6 cellular contexts compared by ENCODE assay signal in genomic region chr19:10289167-10289835, GRCh38. TPM values are rescaled to one million over a fixed set of nuclear protein-coding genes. Genes with fewer than 3 reads are reported as not detected.
A peak's percentile ranks its signal among the peaks of the same experiment; 100 is the strongest.
DNase-seq lines count a peak whose midpoint lies in the region; ATAC-seq, FAIRE-seq and TF ChIP-seq lines count a peak whose summit lies in the region.

No MANE protein-coding gene starts in this region.

- in situ Hi-C loops in HepG2 (cut with HindIII; ENCODE audit: extremely low pct_ligation_motif_present, low pct_unique_long_range_greater_than_20kb): no loop called here

- no peak for TF ChIP-seq CTCF in HepG2 (CRISPR knock-in tag; IDR thresholded peaks at IDR 0.05)
- no peak for TF ChIP-seq CTCF in right lobe of liver (IDR thresholded peaks at IDR 0.05)

- peak overlapping the region; percentile 34 for H3K27ac Mint-ChIP-seq in T-helper 17 cell

- CTCF ChIA-PET in HepG2 (lab: Yijun Ruan, JAX; ENCODE audit: low intra/inter-chr PET ratio, low total read pairs): no interaction called here

- H3K27ac ChIP-seq in HepG2 (ENCODE audit: extremely low read length, insufficient read depth, low read length) (no peak overlapping the region), right lobe of liver (no peak overlapping the region), duodenal mucosa (ENCODE audit: low read depth, low read length) (no peak overlapping the region)

- POLR2A ChIA-PET in HepG2 (lab: Yijun Ruan, JAX): interaction anchor here (0.9 to 7.3 kb wide), 11 partner anchors 10 to 183 kb away, joined by 3 to 149 read pairs (median 5); partner anchors contain the start of genes ICAM1, PPAN, RAVER1 and TYK2

- 0% methylated on average over 6 of the region's 50 CpGs for WGBS in HepG2 (ENCODE audit: low lambda C conversion rate)
- under 1% methylated on average over 26 of the region's 50 CpGs for WGBS in right lobe of liver (ENCODE audit: insufficient coverage, low coverage, low lambda C conversion rate, missing lambda C conversion rate)

- DNase-seq in HepG2 (ENCODE audit: low spot score) (peak; percentile 53), right lobe of liver (no peak), T-helper 17 cell (peak in 1 of 3 donors; percentile 49), retina (peak; percentile 62)

- no peak for FAIRE-seq in HepG2 (lab: Jason Lieb, UNC)

- H3K36me3 Mint-ChIP-seq in T-helper 17 cell (ENCODE audit: low read depth): peaks cover 10% of the 10 kb centered on the region

- peaks cover 8 to 12% of the 10 kb centered on the region in 2 experiments for H3K36me3 ChIP-seq in HepG2 (replicated peaks in 1 of 2; ENCODE audit: control insufficient read depth in 1 of 2, insufficient read depth in 2 of 2, low read length in 2 of 2)
- peaks cover 6 to 18% (median 11%) of the 10 kb centered on the region in 4 donors for H3K36me3 ChIP-seq in right lobe of liver
- H3K36me3 ChIP-seq in duodenal mucosa (ENCODE audit: control insufficient read depth in 1 of 2, insufficient read depth in 2 of 2, low read length in 2 of 2): peaks cover 0 to 18% of the 10 kb centered on the region in 2 donors

- no peaks in the 10 kb centered on the region for H3K79me2 ChIP-seq in HepG2 (ENCODE audit: insufficient read depth, low read length)

- H3K4me2 ChIP-seq in HepG2 (ENCODE audit: low read depth, low read length): peak overlapping the region; percentile 97

- ATAC-seq in HepG2 (peak; percentile 6), right lobe of liver (no peak), T-helper 17 cell (peak; percentile 69), HG03457 (IDR thresholded peaks at IDR 0.05; ENCODE audit: unreplicated experiment) (no peak)

- peaks cover 70% of the 10 kb centered on the region for H3K4me1 ChIP-seq in HepG2 (ENCODE audit: insufficient read depth, low read length)
- peaks cover 0 to 59% (median 6%) of the 10 kb centered on the region in 4 donors for H3K4me1 ChIP-seq in right lobe of liver
- H3K4me1 ChIP-seq in duodenal mucosa (ENCODE audit: control insufficient read depth in 1 of 2, insufficient read depth in 2 of 2, low read length in 2 of 2): peaks cover 28 to 74% of the 10 kb centered on the region in 2 donors

- no peak overlapping the region for H2AFZ ChIP-seq in HepG2 (ENCODE audit: low read length)

- no TSS peak for BruUV-seq in HepG2 (replicated peaks; lab: Mats Ljungman, UMichigan)

- 0 out of 4 replicates have a peak, but pooled peaks of 1 of the 2 experiments have one; percentile 8 for TF ChIP-seq POLR2A in HepG2 (IDR thresholded peaks at IDR 0.05; ENCODE audit: insufficient read depth in 1 of 2, low read depth in 2 of 2, low read length in 2 of 2)
- TF ChIP-seq POLR2A in right lobe of liver (IDR thresholded peaks at IDR 0.05): no peak

- peaks cover 62% of the 10 kb centered on the region for H3K27me3 Mint-ChIP-seq in T-helper 17 cell

- H3K4me3 Mint-ChIP-seq in T-helper 17 cell: peak overlapping the region; percentile 90

- 0 out of 2 replicates have a peak, but pooled peaks cover 6% of the 10 kb centered on the region for H4K20me1 ChIP-seq in HepG2 (ENCODE audit: insufficient read depth, low read length)

- peaks cover 56% of the 10 kb centered on the region for H3K4me1 Mint-ChIP-seq in T-helper 17 cell

- H3K9ac ChIP-seq in HepG2 (ENCODE audit: insufficient read depth, low read depth, low read length) (peak overlapping the region; percentile 34; the same call in 1 of the 2 replicates), duodenal mucosa (ENCODE audit: low read depth in 1 of 2, low read length in 2 of 2) (peak overlapping the region in 1 of 2 donors; percentile 18)

- H3K27me3 ChIP-seq in HepG2 (ENCODE audit: control insufficient read depth in 1 of 2, insufficient read depth in 2 of 2, low read length in 2 of 2): peaks cover 0 to 20% of the 10 kb centered on the region in 2 experiments; a peak in 3 of 5 replicates
- H3K27me3 ChIP-seq in right lobe of liver: peaks cover 10 to 23% of the 10 kb centered on the region in 2 donors
- H3K27me3 ChIP-seq in duodenal mucosa (ENCODE audit: control insufficient read depth in 1 of 2, insufficient read depth in 2 of 2, low read length in 2 of 2): peaks cover 62 to 68% of the 10 kb centered on the region in 2 donors

- TF ChIP-seq RAD21 in HepG2 (CRISPR knock-in tag; IDR thresholded peaks at IDR 0.05): no peak

- H3K9me3 ChIP-seq in HepG2 (ENCODE audit: low read length) (no peaks in the 10 kb centered on the region), right lobe of liver (no peaks in the 10 kb centered on the region), T-helper 17 cell (ENCODE audit: control insufficient read depth, low read length, poor library complexity, severe bottlenecking) (no peaks in the 10 kb centered on the region), duodenal mucosa (ENCODE audit: control insufficient read depth in 1 of 2, low read length in 2 of 2) (no peaks in the 10 kb centered on the region)

- TF ChIP-seq EP300 in HepG2 (IDR thresholded peaks at IDR 0.05; ENCODE audit: low read depth in 2 of 2, low read length in 2 of 2) (no peak), HepG2 (CRISPR knock-in tag; IDR thresholded peaks at IDR 0.05; ENCODE audit: borderline replicate concordance) (no peak)

- H3K4me3 ChIP-seq in HepG2 (replicated peaks in 1 of 3; ENCODE audit: insufficient read depth in 1 of 3, low read depth in 2 of 3, low read length in 3 of 3) (peak overlapping the region; percentile 24 to 79 (median 52); a peak in 4 of 6 replicates), right lobe of liver (no peak overlapping the region), duodenal mucosa (ENCODE audit: low read depth in 1 of 2, low read length in 2 of 2) (peak overlapping the region; percentile 53 to 56)

- intact Hi-C loops in HepG2 (cut with micrococcal nuclease; ENCODE audit: unreplicated experiment) (no loop called here), right lobe of liver (cut with DNase I) (no loop called here)

RNA-seq across cellular contexts. Expression of gene ICAM5, which starts 0.5 kb away (rescaled TPM):
- total RNA-seq in HepG2 (2016; rRNA removed; fragmentation: Illumina TruSeq; extraction: Trizol): 0.46 TPM in 1 of 2 replicates, not detected in the other
- total RNA-seq in HepG2 (2016; cell fraction: cytosol; rRNA removed; fragmentation: Illumina TruSeq; extraction: Trizol; ENCODE audit: low read depth): 0.26 TPM in 1 of 2 replicates, not detected in the other
- 0.22 and 0.35 TPM in 2 replicates for total RNA-seq in HepG2 (2016; cell fraction: insoluble cytoplasmic fraction; rRNA removed; fragmentation: Illumina TruSeq; extraction: Trizol)
- total RNA-seq in HepG2 (2016; cell fraction: membrane; rRNA removed; fragmentation: Illumina TruSeq; extraction: Trizol): 0.09 TPM in 1 of 2 replicates, not detected in the other
- 0.44 and 0.56 TPM in 2 replicates for total RNA-seq in HepG2 (2016; cell fraction: nucleus; rRNA removed; fragmentation: Illumina TruSeq; extraction: Trizol)
- polyA plus RNA-seq in HepG2 (2011; rRNA removed): 1.6 and 1.9 TPM in 2 replicates
- polyA plus RNA-seq in HepG2 (2011; cell fraction: cytosol; rRNA removed): 0.49 and 1.0 TPM in 2 replicates
- 29.1 and 52.4 TPM in 2 replicates for polyA plus RNA-seq in HepG2 (2011; cell fraction: nucleus; rRNA removed)
- polyA plus RNA-seq in HepG2 (2012): 1.6 and 1.8 TPM in 2 replicates
- not detected in 2 replicates for polyA plus RNA-seq in HepG2 (2016; cell fraction: cytosol; fragmentation: Illumina TruSeq; extraction: Trizol; ENCODE audit: low read depth)
- 0.11 TPM in 1 of 2 replicates, not detected in the other for polyA plus RNA-seq in HepG2 (2016; cell fraction: insoluble cytoplasmic fraction; fragmentation: Illumina TruSeq; extraction: Trizol; ENCODE audit: low read depth)
- not detected in 2 replicates for polyA plus RNA-seq in HepG2 (2016; cell fraction: membrane; fragmentation: Illumina TruSeq; extraction: Trizol; ENCODE audit: low read depth)
- polyA plus RNA-seq in HepG2 (2016; cell fraction: nucleus; fragmentation: Illumina TruSeq; extraction: Trizol; ENCODE audit: insufficient read depth, low read depth): 1.4 and 2.3 TPM in 2 replicates
- 1.5 and 4.0 TPM in 2 replicates for polyA minus RNA-seq in HepG2 (2011; rRNA and poly(A)+ RNA removed; ENCODE audit: low replicate concordance)
- polyA minus RNA-seq in HepG2 (2011; cell fraction: cytosol; rRNA and poly(A)+ RNA removed): 0.49 and 0.97 TPM in 2 replicates
- 1.7 and 3.1 TPM in 2 replicates for polyA minus RNA-seq in HepG2 (2011; cell fraction: nucleus; rRNA and poly(A)+ RNA removed)
- total RNA-seq in right lobe of liver: under 1 TPM in 3 of 6 experiments, not detected in 3; 0.06 to 0.27 (median 0.24) TPM
- under 1 TPM; 0.10 to 0.25 TPM for total RNA-seq in T-helper 17 cell

RNA-seq across cellular contexts. Expression of gene ICAM4, which starts 2.5 kb away (rescaled TPM):
- total RNA-seq in HepG2 (2016; rRNA removed; fragmentation: Illumina TruSeq; extraction: Trizol) (1.5 and 2.9 TPM in 2 replicates), right lobe of liver (1 to 10 TPM in 1 of 6 experiments, under 1 TPM in 2, not detected in 3; 0.62 to 1.6 (median 0.80) TPM), T-helper 17 cell (1 to 10 TPM in 1 of 2 donors, under 1 TPM in 1; 0.94 to 1.6 TPM)
- 1.1 and 1.9 TPM in 2 replicates for total RNA-seq in HepG2 (2016; cell fraction: cytosol; rRNA removed; fragmentation: Illumina TruSeq; extraction: Trizol; ENCODE audit: low read depth)
- 1.0 and 3.0 TPM in 2 replicates for total RNA-seq in HepG2 (2016; cell fraction: insoluble cytoplasmic fraction; rRNA removed; fragmentation: Illumina TruSeq; extraction: Trizol)
- total RNA-seq in HepG2 (2016; cell fraction: membrane; rRNA removed; fragmentation: Illumina TruSeq; extraction: Trizol): 1.7 and 2.0 TPM in 2 replicates
- 1.6 and 2.6 TPM in 2 replicates for total RNA-seq in HepG2 (2016; cell fraction: nucleus; rRNA removed; fragmentation: Illumina TruSeq; extraction: Trizol)
- polyA plus RNA-seq in HepG2 (2011; rRNA removed): 3.1 and 4.0 TPM in 2 replicates
- polyA plus RNA-seq in HepG2 (2011; cell fraction: cytosol; rRNA removed): 3.1 and 6.6 TPM in 2 replicates
- polyA plus RNA-seq in HepG2 (2011; cell fraction: nucleus; rRNA removed): 2.1 and 3.1 TPM in 2 replicates
- polyA plus RNA-seq in HepG2 (2012): 2.3 and 2.5 TPM in 2 replicates
- polyA plus RNA-seq in HepG2 (2016; cell fraction: cytosol; fragmentation: Illumina TruSeq; extraction: Trizol; ENCODE audit: low read depth): 1.4 and 1.9 TPM in 2 replicates
- 1.4 and 1.6 TPM in 2 replicates for polyA plus RNA-seq in HepG2 (2016; cell fraction: insoluble cytoplasmic fraction; fragmentation: Illumina TruSeq; extraction: Trizol; ENCODE audit: low read depth)
- 1.5 and 1.8 TPM in 2 replicates for polyA plus RNA-seq in HepG2 (2016; cell fraction: membrane; fragmentation: Illumina TruSeq; extraction: Trizol; ENCODE audit: low read depth)
- 3.3 and 3.9 TPM in 2 replicates for polyA plus RNA-seq in HepG2 (2016; cell fraction: nucleus; fragmentation: Illumina TruSeq; extraction: Trizol; ENCODE audit: insufficient read depth, low read depth)
- 0.09 and 3.3 TPM in 2 replicates for polyA minus RNA-seq in HepG2 (2011; rRNA and poly(A)+ RNA removed; ENCODE audit: low replicate concordance)
- polyA minus RNA-seq in HepG2 (2011; cell fraction: cytosol; rRNA and poly(A)+ RNA removed): 1.6 and 2.0 TPM in 2 replicates
- 1.7 and 2.4 TPM in 2 replicates for polyA minus RNA-seq in HepG2 (2011; cell fraction: nucleus; rRNA and poly(A)+ RNA removed)

RNA-seq across cellular contexts. Expression of gene ICAM1, which starts 18.4 kb away (rescaled TPM):
- total RNA-seq in HepG2 (2016; rRNA removed; fragmentation: Illumina TruSeq; extraction: Trizol) (12.8 and 37.9 TPM in 2 replicates), right lobe of liver (100 to 1,000 TPM in 1 of 6 experiments, 10 to 100 TPM in 4, 1 to 10 TPM in 1; 4.6 to 186 (median 38.5) TPM), T-helper 17 cell (10 to 100 TPM; 18.7 to 28.1 TPM)
- 2.8 and 3.4 TPM in 2 replicates for total RNA-seq in HepG2 (2016; cell fraction: cytosol; rRNA removed; fragmentation: Illumina TruSeq; extraction: Trizol; ENCODE audit: low read depth)
- 11.2 and 38.7 TPM in 2 replicates for total RNA-seq in HepG2 (2016; cell fraction: insoluble cytoplasmic fraction; rRNA removed; fragmentation: Illumina TruSeq; extraction: Trizol)
- 6.9 and 8.2 TPM in 2 replicates for total RNA-seq in HepG2 (2016; cell fraction: membrane; rRNA removed; fragmentation: Illumina TruSeq; extraction: Trizol)
- total RNA-seq in HepG2 (2016; cell fraction: nucleus; rRNA removed; fragmentation: Illumina TruSeq; extraction: Trizol): 36.6 and 43.7 TPM in 2 replicates
- polyA plus RNA-seq in HepG2 (2011; rRNA removed): 98.4 and 153 TPM in 2 replicates
- polyA plus RNA-seq in HepG2 (2011; cell fraction: cytosol; rRNA removed): 88.6 and 125 TPM in 2 replicates
- 70.4 and 93.5 TPM in 2 replicates for polyA plus RNA-seq in HepG2 (2011; cell fraction: nucleus; rRNA removed)
- polyA plus RNA-seq in HepG2 (2012): 31.4 and 71.9 TPM in 2 replicates
- polyA plus RNA-seq in HepG2 (2016; cell fraction: cytosol; fragmentation: Illumina TruSeq; extraction: Trizol; ENCODE audit: low read depth): 2.4 and 2.5 TPM in 2 replicates
- 12.7 and 15.7 TPM in 2 replicates for polyA plus RNA-seq in HepG2 (2016; cell fraction: insoluble cytoplasmic fraction; fragmentation: Illumina TruSeq; extraction: Trizol; ENCODE audit: low read depth)
- 4.6 and 5.2 TPM in 2 replicates for polyA plus RNA-seq in HepG2 (2016; cell fraction: membrane; fragmentation: Illumina TruSeq; extraction: Trizol; ENCODE audit: low read depth)
- 75.8 and 77.2 TPM in 2 replicates for polyA plus RNA-seq in HepG2 (2016; cell fraction: nucleus; fragmentation: Illumina TruSeq; extraction: Trizol; ENCODE audit: insufficient read depth, low read depth)
- 19.2 and 165 TPM in 2 replicates for polyA minus RNA-seq in HepG2 (2011; rRNA and poly(A)+ RNA removed; ENCODE audit: low replicate concordance)
- polyA minus RNA-seq in HepG2 (2011; cell fraction: cytosol; rRNA and poly(A)+ RNA removed): 97.0 and 140 TPM in 2 replicates
- polyA minus RNA-seq in HepG2 (2011; cell fraction: nucleus; rRNA and poly(A)+ RNA removed): 31.8 and 54.1 TPM in 2 replicates

RNA-seq across cellular contexts. Expression of gene ZGLP1, which starts 20.3 kb away (rescaled TPM):
- total RNA-seq in HepG2 (2016; rRNA removed; fragmentation: Illumina TruSeq; extraction: Trizol) (0.56 and 2.4 TPM in 2 replicates), right lobe of liver (1 to 10 TPM in 5 of 6 experiments, under 1 TPM in 1; 0.62 to 4.4 (median 1.5) TPM), T-helper 17 cell (1 to 10 TPM; 1.1 to 2.4 TPM)
- total RNA-seq in HepG2 (2016; cell fraction: cytosol; rRNA removed; fragmentation: Illumina TruSeq; extraction: Trizol; ENCODE audit: low read depth): 1.5 and 2.6 TPM in 2 replicates
- 0.52 and 2.8 TPM in 2 replicates for total RNA-seq in HepG2 (2016; cell fraction: insoluble cytoplasmic fraction; rRNA removed; fragmentation: Illumina TruSeq; extraction: Trizol)
- total RNA-seq in HepG2 (2016; cell fraction: membrane; rRNA removed; fragmentation: Illumina TruSeq; extraction: Trizol): 1.8 TPM in 2 replicates
- total RNA-seq in HepG2 (2016; cell fraction: nucleus; rRNA removed; fragmentation: Illumina TruSeq; extraction: Trizol): 3.4 and 4.8 TPM in 2 replicates
- 3.0 and 4.7 TPM in 2 replicates for polyA plus RNA-seq in HepG2 (2011; rRNA removed)
- polyA plus RNA-seq in HepG2 (2011; cell fraction: cytosol; rRNA removed): 0.46 and 1.3 TPM in 2 replicates
- 20.3 and 24.6 TPM in 2 replicates for polyA plus RNA-seq in HepG2 (2011; cell fraction: nucleus; rRNA removed)
- polyA plus RNA-seq in HepG2 (2012): 2.1 and 3.9 TPM in 2 replicates
- 1.4 and 1.9 TPM in 2 replicates for polyA plus RNA-seq in HepG2 (2016; cell fraction: cytosol; fragmentation: Illumina TruSeq; extraction: Trizol; ENCODE audit: low read depth)
- 0.72 and 0.99 TPM in 2 replicates for polyA plus RNA-seq in HepG2 (2016; cell fraction: insoluble cytoplasmic fraction; fragmentation: Illumina TruSeq; extraction: Trizol; ENCODE audit: low read depth)
- polyA plus RNA-seq in HepG2 (2016; cell fraction: membrane; fragmentation: Illumina TruSeq; extraction: Trizol; ENCODE audit: low read depth): 1.6 and 1.8 TPM in 2 replicates
- polyA plus RNA-seq in HepG2 (2016; cell fraction: nucleus; fragmentation: Illumina TruSeq; extraction: Trizol; ENCODE audit: insufficient read depth, low read depth): 17.4 and 18.0 TPM in 2 replicates
- polyA minus RNA-seq in HepG2 (2011; rRNA and poly(A)+ RNA removed; ENCODE audit: low replicate concordance): 0.18 and 0.28 TPM in 2 replicates
- not detected in 2 replicates for polyA minus RNA-seq in HepG2 (2011; cell fraction: cytosol; rRNA and poly(A)+ RNA removed)
- polyA minus RNA-seq in HepG2 (2011; cell fraction: nucleus; rRNA and poly(A)+ RNA removed): 1.0 and 1.9 TPM in 2 replicates

RNA-seq across cellular contexts. Expression of gene FDX2, which starts 26.5 kb away (rescaled TPM):
- total RNA-seq in HepG2 (2016; rRNA removed; fragmentation: Illumina TruSeq; extraction: Trizol): 21.0 and 22.6 TPM in 2 replicates
- total RNA-seq in HepG2 (2016; cell fraction: cytosol; rRNA removed; fragmentation: Illumina TruSeq; extraction: Trizol; ENCODE audit: low read depth): 19.4 and 21.0 TPM in 2 replicates
- 19.6 and 21.9 TPM in 2 replicates for total RNA-seq in HepG2 (2016; cell fraction: insoluble cytoplasmic fraction; rRNA removed; fragmentation: Illumina TruSeq; extraction: Trizol)
- total RNA-seq in HepG2 (2016; cell fraction: membrane; rRNA removed; fragmentation: Illumina TruSeq; extraction: Trizol): 26.6 and 29.0 TPM in 2 replicates
- total RNA-seq in HepG2 (2016; cell fraction: nucleus; rRNA removed; fragmentation: Illumina TruSeq; extraction: Trizol): 10.0 and 11.9 TPM in 2 replicates
- 24.7 and 27.8 TPM in 2 replicates for polyA plus RNA-seq in HepG2 (2011; rRNA removed)
- 16.9 and 23.1 TPM in 2 replicates for polyA plus RNA-seq in HepG2 (2011; cell fraction: cytosol; rRNA removed)
- polyA plus RNA-seq in HepG2 (2011; cell fraction: nucleus; rRNA removed): 41.9 and 53.1 TPM in 2 replicates
- polyA plus RNA-seq in HepG2 (2012): 9.2 and 16.3 TPM in 2 replicates
- polyA plus RNA-seq in HepG2 (2016; cell fraction: cytosol; fragmentation: Illumina TruSeq; extraction: Trizol; ENCODE audit: low read depth): 23.2 and 31.5 TPM in 2 replicates
- polyA plus RNA-seq in HepG2 (2016; cell fraction: insoluble cytoplasmic fraction; fragmentation: Illumina TruSeq; extraction: Trizol; ENCODE audit: low read depth): 24.7 and 26.8 TPM in 2 replicates
- polyA plus RNA-seq in HepG2 (2016; cell fraction: membrane; fragmentation: Illumina TruSeq; extraction: Trizol; ENCODE audit: low read depth): 26.3 and 32.9 TPM in 2 replicates
- polyA plus RNA-seq in HepG2 (2016; cell fraction: nucleus; fragmentation: Illumina TruSeq; extraction: Trizol; ENCODE audit: insufficient read depth, low read depth): 34.9 and 35.0 TPM in 2 replicates
- polyA minus RNA-seq in HepG2 (2011; rRNA and poly(A)+ RNA removed; ENCODE audit: low replicate concordance): 15.1 and 48.5 TPM in 2 replicates
- polyA minus RNA-seq in HepG2 (2011; cell fraction: cytosol; rRNA and poly(A)+ RNA removed): 2.3 and 2.8 TPM in 2 replicates
- polyA minus RNA-seq in HepG2 (2011; cell fraction: nucleus; rRNA and poly(A)+ RNA removed): 6.7 and 6.8 TPM in 2 replicates
- 10 to 100 TPM in 4 of 6 experiments, 1 to 10 TPM in 2; 8.9 to 17.1 (median 10.7) TPM for total RNA-seq in right lobe of liver
- total RNA-seq in T-helper 17 cell: 1 to 10 TPM; 3.3 to 5.9 TPM

Comparison
In these comparisons a context has a peak if more than half of its experiments do, and no peak if none do; other contexts are left out.
1. ATAC-seq: peak in HepG2 (single experiment) and T-helper 17 cell (single experiment); none in right lobe of liver (0 of 4) and HG03457 (single experiment).
2. DNase-seq: peak in HepG2 (single experiment) and retina (single experiment); none in right lobe of liver (0 of 3).
3. H3K4me3 ChIP-seq: peak in HepG2 (3 of 3) and duodenal mucosa (2 of 2); none in right lobe of liver (0 of 3).